Comparison of ENCODE assay signal across 22 cellular contexts in the genomic region with DNA sequence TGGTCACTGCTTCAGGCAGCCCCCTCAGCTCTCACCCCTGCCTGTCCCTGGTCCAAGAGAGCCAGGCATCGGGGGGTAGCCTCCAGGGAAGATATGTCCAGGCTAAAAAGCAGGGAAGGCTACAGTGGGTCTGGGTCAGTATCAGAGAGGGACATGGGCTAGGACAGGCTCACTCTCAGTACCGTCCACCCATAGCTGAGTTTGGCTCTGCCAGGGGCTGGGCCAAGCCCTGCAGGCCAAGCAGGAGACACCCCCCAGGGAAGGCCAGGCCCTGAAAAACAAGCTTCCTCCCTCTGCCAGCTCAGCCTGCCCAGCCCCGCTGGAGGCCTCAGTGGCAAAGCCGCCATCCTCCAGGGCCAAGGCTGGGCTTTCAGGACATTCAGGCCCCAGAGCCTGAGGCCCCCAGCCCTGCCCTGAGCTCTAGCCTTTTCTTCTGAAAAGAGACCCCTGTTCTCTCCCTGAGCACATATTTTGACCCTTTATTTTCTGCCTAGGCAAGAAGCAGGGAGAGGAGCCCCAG.
"Had no signal": no experiment of that assay in that cellular context is flagged by ENCODE, and none has a peak within 500 bp of the region (broad histone marks: within the 10 kb centered on the region; RNA-seq: fewer than 3 reads in every experiment).

No MANE protein-coding gene starts in this region.

- H3K9me3 ChIP-seq: adrenal gland had no signal

- H3K36me3 ChIP-seq: adrenal gland had no signal

- H3K27me3 ChIP-seq: adrenal gland had no signal

- DNase-seq: activated CD4-positive, alpha-beta T cell treated with anti-CD3 and anti-CD28 coated beads, Interleukin-2, amount 10 ng/mL, durations not matched to agents 24 days and 14 days; activated CD4-positive, alpha-beta T cell treated with anti-CD3 and anti-CD28 coated beads, Interleukin-2, amount 50 U/mL, for 48 hours; activated CD4-positive, CD25-positive, alpha-beta regulatory T cell treated with anti-CD3 and anti-CD28 coated beads, Interleukin-2, amount 50 U/mL, for 72 hours; activated gamma-delta T cell treated with Interleukin-2 at 50 U/mL for 16 hours; activated naive CD4-positive, alpha-beta T cell treated with anti-CD3 and anti-CD28 coated beads, Interleukin-2, amount 50 U/mL, for 16 hours; activated naive CD8-positive, alpha-beta T cell treated with anti-CD3 and anti-CD28 coated beads, Interleukin-2, amount 10 ng/mL, durations not matched to agents 7 days and 5 days; activated T-cell treated with anti-CD3 and anti-CD28 coated beads, Interleukin-2, amount 50 U/mL, for 4 hours; anterior cingulate cortex; Karpas-422; MM.1S; NCI-H1105; NCI-H1436 treated with DMSO at 0.1 percent for 48 hours; NCI-H187; NCI-H2081; NCI-H524; PC-3; SIG-M5; T-helper 17 cell; T-helper 9 cell had no signal

- H3K27ac ChIP-seq: adrenal gland had no signal

- H3K4me3 ChIP-seq: adrenal gland, K562 had no signal

- ATAC-seq: activated T-cell treated with anti-CD3 and anti-CD28 coated beads, Interleukin-2, amount 50 U/mL, for 4 hours; K562; PC-3; T-helper 17 cell; WTC11 had no signal
